Comparison of ENCODE assay signal across 7 cellular contexts in the genomic region with DNA sequence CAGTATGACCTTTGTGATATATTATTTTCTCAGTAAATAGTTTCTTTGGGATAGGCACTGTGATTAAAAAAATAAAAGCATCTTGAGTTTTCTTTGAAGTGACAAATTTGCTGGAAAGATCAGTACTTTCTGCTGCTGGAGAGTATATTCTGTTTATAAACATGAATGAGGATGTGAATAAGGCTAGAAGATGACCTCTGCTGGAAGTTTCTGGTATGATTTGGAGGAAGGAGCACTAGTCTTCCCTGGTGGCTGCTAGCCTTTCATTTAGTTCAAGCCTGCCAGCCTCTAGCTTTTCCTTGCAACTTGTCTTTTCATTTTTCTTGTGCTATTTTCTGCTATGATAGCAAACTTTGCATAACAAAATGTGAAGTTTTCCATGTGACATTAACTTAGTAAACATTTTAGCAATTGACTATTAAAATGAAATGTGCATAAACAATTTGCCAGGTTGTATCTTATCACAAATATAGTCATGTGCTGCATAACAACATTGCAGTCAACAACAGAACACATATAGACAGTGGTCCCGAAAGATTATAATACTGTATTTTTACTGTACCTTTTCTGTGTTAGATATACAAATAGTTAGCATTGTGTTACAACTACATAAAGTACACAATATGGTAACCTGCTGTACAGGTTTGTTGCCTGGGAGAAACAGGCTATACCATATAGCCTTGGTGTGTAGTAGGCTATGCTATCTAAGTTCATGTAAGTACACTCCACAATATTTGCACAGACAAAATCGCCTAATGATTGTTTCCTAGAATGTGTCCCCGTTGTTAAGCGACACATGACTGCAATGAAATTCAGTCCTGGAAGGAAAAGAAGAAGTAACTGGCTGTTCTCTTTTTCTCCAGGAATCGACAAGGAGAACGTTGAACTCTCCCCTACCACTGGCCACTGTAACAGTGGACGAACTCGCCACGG. TPM values are rescaled to one million over a fixed set of nuclear protein-coding genes. Genes with fewer than 3 reads are reported as not detected.
DNase-seq lines count a peak whose midpoint lies in the region; ATAC-seq, FAIRE-seq and TF ChIP-seq lines count a peak whose summit lies in the region.

No MANE protein-coding gene starts in this region.

- no peaks in the 10 kb centered on the region for H4K20me1 ChIP-seq in endothelial cell of umbilical vein (replicated peaks; ENCODE audit: control insufficient read depth, extremely low read depth, insufficient read depth, low read length)

- H3K9me3 ChIP-seq in endothelial cell of umbilical vein (replicated peaks; ENCODE audit: control insufficient read depth, insufficient read depth, low read length): no peaks in the 10 kb centered on the region

- no peaks in the 10 kb centered on the region for H3K79me2 ChIP-seq in endothelial cell of umbilical vein (ENCODE audit: control insufficient read depth, insufficient read depth, low read length)

- CTCF ChIA-PET in endothelial cell of umbilical vein (lab: Charles Lee): interaction anchor here (0.5 to 2.9 kb wide), 19 partner anchors 9 to 365 kb away, joined by 3 to 11 read pairs (median 4); no protein-coding TSS in a partner anchor

- no peak overlapping the region for H3K4me3 ChIP-seq in endothelial cell of umbilical vein (replicated peaks in 1 of 3; ENCODE audit: insufficient read depth in 1 of 3, low read depth in 1 of 3, low read length in 3 of 3)

- no peak for TF ChIP-seq POLR2A in endothelial cell of umbilical vein (IDR thresholded peaks at IDR 0.05; ENCODE audit: low read depth, low read length)

- no peak overlapping the region for H2AFZ ChIP-seq in endothelial cell of umbilical vein (ENCODE audit: low read depth, low read length)

- peak; percentile 58 for FAIRE-seq in endothelial cell of umbilical vein (lab: Jason Lieb, UNC)

- ATAC-seq in GM21528 (IDR thresholded peaks at IDR 0.05; ENCODE audit: low FRiP score, unreplicated experiment) (no peak), HG02970 (IDR thresholded peaks at IDR 0.05; ENCODE audit: low FRiP score, unreplicated experiment) (no peak)

- H3K4me2 ChIP-seq in endothelial cell of umbilical vein (ENCODE audit: insufficient read depth, low read length): no peak overlapping the region

- peaks cover 10% of the 10 kb centered on the region for H3K4me1 ChIP-seq in endothelial cell of umbilical vein (ENCODE audit: control insufficient read depth, extremely low read depth, insufficient read depth, low read length)

- TF ChIP-seq CTCF in endothelial cell of umbilical vein (IDR thresholded peaks at IDR 0.05; ENCODE audit: extremely low read depth in 1 of 2, insufficient read depth in 1 of 2, low read depth in 1 of 2, low read length in 2 of 2): peak; percentile 36 to 54

- dilution Hi-C loops in endothelial cell of umbilical vein (cut with MboI; ENCODE audit: extremely low pct_ligation_motif_present, low sequenced_read_pairs): no loop called here

- DNase-seq in G401 (ENCODE audit: low spot score) (peak; percentile 70), HT1080 (ENCODE audit: low read depth) (peak; percentile 61), RKO (ENCODE audit: low spot score) (peak; percentile 66), endothelial cell of umbilical vein (ENCODE audit: low read depth, low spot score) (peak; percentile 67), myocyte (ENCODE audit: low read depth) (peak; percentile 74)

- POLR2A ChIA-PET in endothelial cell of umbilical vein (lab: Charles Lee): no interaction called here

- intact Hi-C loops in endothelial cell of umbilical vein (cut with micrococcal nuclease): loop anchor here (1.0 to 10.0 kb wide), 5 partner anchors 117 to 469 kb away; partner anchors contain the start of gene TEFM

- H3K9me1 ChIP-seq in endothelial cell of umbilical vein (replicated peaks; ENCODE audit: control insufficient read depth, extremely low read depth, insufficient read depth, low read length): no peaks in the 10 kb centered on the region

- H3K27me3 ChIP-seq in endothelial cell of umbilical vein (ENCODE audit: control insufficient read depth in 2 of 2, insufficient read depth in 2 of 2, low read length in 2 of 2): no peaks in the 10 kb centered on the region

- no peak overlapping the region for H3K27ac ChIP-seq in endothelial cell of umbilical vein (ENCODE audit: insufficient read depth, low read depth, low read length)

- peaks cover 0 to 9% of the 10 kb centered on the region in 2 experiments for H3K36me3 ChIP-seq in endothelial cell of umbilical vein (ENCODE audit: control insufficient read depth in 2 of 2, extremely low read depth in 1 of 2, insufficient read depth in 2 of 2, low read length in 2 of 2)

- BruUV-seq in endothelial cell of umbilical vein (replicated peaks; lab: Mats Ljungman, UMichigan): no TSS peak

- in situ Hi-C loops in G401 (cut with HindIII; ENCODE audit: low sequenced_read_pairs): no loop called here

- H3K9ac ChIP-seq in endothelial cell of umbilical vein (replicated peaks; ENCODE audit: extremely low read depth, insufficient read depth, low read length): no peak overlapping the region

TF ChIP-seq in endothelial cell of umbilical vein, 7 proteins besides CTCF, POLR2A, EP300 and RAD21:
- TF ChIP-seq EZH2 (IDR thresholded peaks at IDR 0.05; ENCODE audit: borderline replicate concordance, low read depth, low read length, severe bottlenecking) (no peak), FOS (IDR thresholded peaks at IDR 0.05; ENCODE audit: borderline replicate concordance, insufficient read depth, low read length) (no peak)

RNA-seq across cellular contexts. Expression of gene RAB11FIP4, which starts 18.1 kb away (rescaled TPM):
- total RNA-seq in G401 (2014; rRNA removed; shearing (Covaris generic)): 29.4 and 34.1 TPM in 2 replicates
- total RNA-seq in HT1080 (2014; rRNA removed; shearing (Covaris generic)): 0.03 and 0.10 TPM in 2 replicates
- 0.26 and 0.40 TPM in 2 replicates for polyA plus RNA-seq in HT1080 (2015; cell fraction: cytosol; rRNA removed)
- 0.26 and 1.2 TPM in 2 replicates for polyA plus RNA-seq in HT1080 (2015; cell fraction: nucleus; rRNA removed)
- total RNA-seq in endothelial cell of umbilical vein: 0.38 and 0.92 TPM in 2 replicates
- 0.08 and 0.32 TPM in 2 replicates for polyA plus RNA-seq in endothelial cell of umbilical vein
- 0.08 and 0.25 TPM in 2 replicates for polyA plus RNA-seq in endothelial cell of umbilical vein (2011; cell fraction: cytosol; rRNA removed)
- polyA plus RNA-seq in endothelial cell of umbilical vein (2011; cell fraction: nucleus; rRNA removed): 0.25 and 0.38 TPM in 2 replicates
- polyA plus RNA-seq in endothelial cell of umbilical vein (2012): 0.25 and 0.75 TPM in 2 replicates
- 1.1 and 12.3 TPM in 2 replicates for polyA minus RNA-seq in endothelial cell of umbilical vein
- polyA minus RNA-seq in endothelial cell of umbilical vein (2011; cell fraction: cytosol; rRNA and poly(A)+ RNA removed): 0.51 TPM
- polyA minus RNA-seq in endothelial cell of umbilical vein (2011; cell fraction: nucleus; rRNA and poly(A)+ RNA removed): 0.29 TPM in 1 of 2 replicates, not detected in the other
- total RNA-seq in myocyte: 0.29 and 0.83 TPM in 2 replicates
- polyA plus RNA-seq in myocyte (2012): 1.4 TPM

RNA-seq across cellular contexts. Expression of gene EVI2A, which starts 52.0 kb away (rescaled TPM):
- total RNA-seq in G401 (2014; rRNA removed; shearing (Covaris generic)): not detected in 2 replicates
- 14.6 and 17.7 TPM in 2 replicates for total RNA-seq in HT1080 (2014; rRNA removed; shearing (Covaris generic))
- polyA plus RNA-seq in HT1080 (2015; cell fraction: cytosol; rRNA removed): 14.5 and 18.2 TPM in 2 replicates
- 20.8 and 21.2 TPM in 2 replicates for polyA plus RNA-seq in HT1080 (2015; cell fraction: nucleus; rRNA removed)
- total RNA-seq in endothelial cell of umbilical vein: 0.22 TPM in 1 of 2 replicates, not detected in the other
- polyA plus RNA-seq in endothelial cell of umbilical vein: 0.06 and 0.07 TPM in 2 replicates
- polyA plus RNA-seq in endothelial cell of umbilical vein (2011; cell fraction: cytosol; rRNA removed): 0.13 and 0.26 TPM in 2 replicates
- polyA plus RNA-seq in endothelial cell of umbilical vein (2011; cell fraction: nucleus; rRNA removed): 0.12 TPM in 1 of 2 replicates, not detected in the other
- 1.1 and 1.4 TPM in 2 replicates for polyA plus RNA-seq in endothelial cell of umbilical vein (2012)
- polyA minus RNA-seq in endothelial cell of umbilical vein: not detected in 2 replicates
- not detected for polyA minus RNA-seq in endothelial cell of umbilical vein (2011; cell fraction: cytosol; rRNA and poly(A)+ RNA removed)
- not detected in 2 replicates for polyA minus RNA-seq in endothelial cell of umbilical vein (2011; cell fraction: nucleus; rRNA and poly(A)+ RNA removed)
- 48.6 and 59.2 TPM in 2 replicates for total RNA-seq in myocyte
- 7.3 TPM for polyA plus RNA-seq in myocyte (2012)

RNA-seq across cellular contexts. Expression of gene EVI2B, which starts 59.6 kb away (rescaled TPM):
- not detected in 2 replicates for total RNA-seq in G401 (2014; rRNA removed; shearing (Covaris generic))
- total RNA-seq in HT1080 (2014; rRNA removed; shearing (Covaris generic)): 0.47 and 0.64 TPM in 2 replicates
- 2.6 and 3.7 TPM in 2 replicates for polyA plus RNA-seq in HT1080 (2015; cell fraction: cytosol; rRNA removed)
- polyA plus RNA-seq in HT1080 (2015; cell fraction: nucleus; rRNA removed): 4.6 TPM in 2 replicates
- total RNA-seq in endothelial cell of umbilical vein (1.7 and 2.3 TPM in 2 replicates), myocyte (1.8 and 2.2 TPM in 2 replicates)
- polyA plus RNA-seq in endothelial cell of umbilical vein: 1.8 and 1.9 TPM in 2 replicates
- polyA plus RNA-seq in endothelial cell of umbilical vein (2011; cell fraction: cytosol; rRNA removed): 2.2 and 3.0 TPM in 2 replicates
- 0.55 and 1.4 TPM in 2 replicates for polyA plus RNA-seq in endothelial cell of umbilical vein (2011; cell fraction: nucleus; rRNA removed)
- polyA plus RNA-seq in endothelial cell of umbilical vein (2012): 1.2 and 2.5 TPM in 2 replicates
- polyA minus RNA-seq in endothelial cell of umbilical vein: 1.6 and 2.2 TPM in 2 replicates
- polyA minus RNA-seq in endothelial cell of umbilical vein (2011; cell fraction: cytosol; rRNA and poly(A)+ RNA removed): not detected
- polyA minus RNA-seq in endothelial cell of umbilical vein (2011; cell fraction: nucleus; rRNA and poly(A)+ RNA removed): 0.24 and 1.2 TPM in 2 replicates
- polyA plus RNA-seq in myocyte (2012): 0.54 TPM

Comparison
In these comparisons a context has a peak if more than half of its experiments do, and no peak if none do; other contexts are left out.
1. RNA of gene RAB11FIP4, which starts 18.1 kb away (total RNA-seq): 29.4 to 34.1 TPM in G401; 0.38 to 0.92 TPM in endothelial cell of umbilical vein, 0.29 to 0.83 TPM in myocyte and 0.03 to 0.10 TPM in HT1080; every median in the first group is over 10 times any median in the second.
2. RNA of gene EVI2A, which starts 52.0 kb away (total RNA-seq): 48.6 to 59.2 TPM in myocyte and 14.6 to 17.7 TPM in HT1080; 0.22 TPM in endothelial cell of umbilical vein and not detected in G401; every median in the first group is over 10 times any median in the second.
3. Peak in every context shown above with its lines, with median percentiles within 50 percentile points of each other: DNase-seq.